1 cellular context compared by ENCODE assay signal in the genomic region with DNA sequence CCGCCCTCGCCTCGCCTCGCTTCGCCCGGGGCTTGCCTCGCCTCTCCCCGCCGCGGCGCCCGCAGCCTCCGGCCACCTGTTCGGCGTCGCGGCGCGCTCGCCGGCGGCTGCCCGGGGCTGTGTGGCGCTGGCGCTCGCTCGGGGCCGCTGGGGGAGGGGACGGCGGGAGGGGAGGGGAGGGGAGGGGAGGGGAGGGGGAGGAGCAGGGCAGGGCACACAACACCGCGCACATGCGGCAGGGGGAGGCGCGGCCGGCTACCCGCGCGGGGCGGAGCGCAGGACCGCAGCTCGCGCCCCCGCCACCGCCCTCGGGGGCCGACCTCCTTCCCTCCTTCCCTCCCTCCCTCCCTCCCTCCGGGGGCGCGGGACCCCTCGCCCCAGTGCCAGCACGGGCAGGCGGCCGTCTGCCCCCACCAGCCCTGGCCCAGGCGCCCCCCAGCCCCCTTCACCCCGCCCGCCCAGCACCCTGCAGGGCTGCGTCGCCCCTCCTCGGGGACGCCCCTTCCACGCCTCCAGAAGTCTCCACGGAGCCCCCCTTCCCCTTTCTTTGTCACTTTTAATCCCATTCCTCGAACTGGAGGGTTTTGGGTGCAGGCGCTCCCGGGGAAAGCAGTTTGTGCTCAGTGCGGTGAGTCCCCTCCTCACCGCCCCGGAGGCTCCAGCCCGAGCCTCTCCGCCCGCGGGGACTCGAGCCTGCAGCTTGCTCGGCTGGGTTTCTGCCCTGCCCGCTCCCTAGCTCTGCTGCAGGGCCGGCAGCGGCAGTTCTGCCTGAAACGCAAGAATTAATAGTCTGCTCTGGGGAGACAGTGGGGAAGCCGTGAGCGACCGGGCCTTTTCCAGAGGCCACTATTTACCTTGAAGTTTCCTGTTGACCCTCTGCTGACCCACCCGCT.
TF ChIP-seq lines count a peak whose summit lies in the region.

A gene (minus strand): TSS at position 123 of the 893 bp plus-strand sequence. CDS start 301 bp downstream, outside the sequence.

TF ChIP-seq in GM23338, 12 proteins besides CTCF, POLR2A, EP300 and RAD21 (continued from another document):
- TF ChIP-seq, protein P1, sequence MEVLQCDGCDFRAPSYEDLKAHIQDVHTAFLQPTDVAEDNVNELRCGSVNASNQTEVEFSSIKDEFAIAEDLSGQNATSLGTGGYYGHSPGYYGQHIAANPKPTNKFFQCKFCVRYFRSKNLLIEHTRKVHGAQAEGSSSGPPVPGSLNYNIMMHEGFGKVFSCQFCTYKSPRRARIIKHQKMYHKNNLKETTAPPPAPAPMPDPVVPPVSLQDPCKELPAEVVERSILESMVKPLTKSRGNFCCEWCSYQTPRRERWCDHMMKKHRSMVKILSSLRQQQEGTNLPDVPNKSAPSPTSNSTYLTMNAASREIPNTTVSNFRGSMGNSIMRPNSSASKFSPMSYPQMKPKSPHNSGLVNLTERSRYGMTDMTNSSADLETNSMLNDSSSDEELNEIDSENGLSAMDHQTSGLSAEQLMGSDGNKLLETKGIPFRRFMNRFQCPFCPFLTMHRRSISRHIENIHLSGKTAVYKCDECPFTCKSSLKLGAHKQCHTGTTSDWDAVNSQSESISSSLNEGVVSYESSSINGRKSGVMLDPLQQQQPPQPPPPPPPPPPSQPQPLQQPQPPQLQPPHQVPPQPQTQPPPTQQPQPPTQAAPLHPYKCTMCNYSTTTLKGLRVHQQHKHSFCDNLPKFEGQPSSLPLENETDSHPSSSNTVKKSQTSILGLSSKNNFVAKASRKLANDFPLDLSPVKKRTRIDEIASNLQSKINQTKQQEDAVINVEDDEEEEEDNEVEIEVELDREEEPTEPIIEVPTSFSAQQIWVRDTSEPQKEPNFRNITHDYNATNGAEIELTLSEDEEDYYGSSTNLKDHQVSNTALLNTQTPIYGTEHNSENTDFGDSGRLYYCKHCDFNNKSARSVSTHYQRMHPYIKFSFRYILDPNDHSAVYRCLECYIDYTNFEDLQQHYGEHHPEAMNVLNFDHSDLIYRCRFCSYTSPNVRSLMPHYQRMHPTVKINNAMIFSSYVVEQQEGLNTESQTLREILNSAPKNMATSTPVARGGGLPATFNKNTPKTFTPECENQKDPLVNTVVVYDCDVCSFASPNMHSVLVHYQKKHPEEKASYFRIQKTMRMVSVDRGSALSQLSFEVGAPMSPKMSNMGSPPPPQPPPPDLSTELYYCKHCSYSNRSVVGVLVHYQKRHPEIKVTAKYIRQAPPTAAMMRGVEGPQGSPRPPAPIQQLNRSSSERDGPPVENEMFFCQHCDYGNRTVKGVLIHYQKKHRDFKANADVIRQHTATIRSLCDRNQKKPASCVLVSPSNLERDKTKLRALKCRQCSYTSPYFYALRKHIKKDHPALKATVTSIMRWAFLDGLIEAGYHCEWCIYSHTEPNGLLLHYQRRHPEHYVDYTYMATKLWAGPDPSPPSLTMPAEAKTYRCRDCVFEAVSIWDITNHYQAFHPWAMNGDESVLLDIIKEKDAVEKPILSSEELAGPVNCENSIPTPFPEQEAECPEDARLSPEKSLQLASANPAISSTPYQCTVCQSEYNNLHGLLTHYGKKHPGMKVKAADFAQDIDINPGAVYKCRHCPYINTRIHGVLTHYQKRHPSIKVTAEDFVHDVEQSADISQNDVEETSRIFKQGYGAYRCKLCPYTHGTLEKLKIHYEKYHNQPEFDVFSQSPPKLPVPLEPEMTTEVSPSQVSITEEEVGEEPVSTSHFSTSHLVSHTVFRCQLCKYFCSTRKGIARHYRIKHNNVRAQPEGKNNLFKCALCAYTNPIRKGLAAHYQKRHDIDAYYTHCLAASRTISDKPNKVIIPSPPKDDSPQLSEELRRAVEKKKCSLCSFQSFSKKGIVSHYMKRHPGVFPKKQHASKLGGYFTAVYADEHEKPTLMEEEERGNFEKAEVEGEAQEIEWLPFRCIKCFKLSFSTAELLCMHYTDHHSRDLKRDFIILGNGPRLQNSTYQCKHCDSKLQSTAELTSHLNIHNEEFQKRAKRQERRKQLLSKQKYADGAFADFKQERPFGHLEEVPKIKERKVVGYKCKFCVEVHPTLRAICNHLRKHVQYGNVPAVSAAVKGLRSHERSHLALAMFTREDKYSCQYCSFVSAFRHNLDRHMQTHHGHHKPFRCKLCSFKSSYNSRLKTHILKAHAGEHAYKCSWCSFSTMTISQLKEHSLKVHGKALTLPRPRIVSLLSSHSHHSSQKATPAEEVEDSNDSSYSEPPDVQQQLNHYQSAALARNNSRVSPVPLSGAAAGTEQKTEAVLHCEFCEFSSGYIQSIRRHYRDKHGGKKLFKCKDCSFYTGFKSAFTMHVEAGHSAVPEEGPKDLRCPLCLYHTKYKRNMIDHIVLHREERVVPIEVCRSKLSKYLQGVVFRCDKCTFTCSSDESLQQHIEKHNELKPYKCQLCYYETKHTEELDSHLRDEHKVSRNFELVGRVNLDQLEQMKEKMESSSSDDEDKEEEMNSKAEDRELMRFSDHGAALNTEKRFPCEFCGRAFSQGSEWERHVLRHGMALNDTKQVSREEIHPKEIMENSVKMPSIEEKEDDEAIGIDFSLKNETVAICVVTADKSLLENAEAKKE (CRISPR knock-in tag; IDR thresholded peaks at IDR 0.05), result no peak
